ENCODE assay signal across 1 cellular context in the genomic region with DNA sequence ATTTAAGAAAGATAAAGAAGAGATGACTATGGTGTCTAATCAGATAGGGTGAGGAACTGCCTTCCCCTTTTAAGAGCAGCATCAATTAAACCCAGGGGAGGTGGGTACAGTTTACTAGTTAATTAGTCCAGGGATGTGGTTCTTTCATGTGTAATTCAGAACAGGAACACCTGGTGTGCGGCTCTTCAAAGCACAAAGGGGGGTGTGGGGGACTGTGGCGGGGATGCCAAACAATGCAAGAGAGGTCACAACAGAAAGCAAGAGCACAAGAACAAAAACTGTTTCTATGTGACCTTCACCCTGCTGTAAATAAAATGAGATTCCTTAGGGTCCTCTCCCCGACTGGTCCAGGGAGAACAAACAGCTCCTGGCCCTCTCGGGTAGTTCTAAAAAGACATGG.
A peak's percentile ranks its signal among the peaks of the same experiment; 100 is the strongest.
TF ChIP-seq lines count a peak whose summit lies in the region.

No MANE protein-coding gene starts in this region.

TF ChIP-seq in GM12878, 131 proteins besides CTCF, POLR2A, EP300 and RAD21 (continued from another document and continues in another):
- TF ChIP-seq POLR2AphosphoS2 (IDR thresholded peaks at IDR 0.05; ENCODE audit: low read depth, low read length) (no peak), SIX5 (IDR thresholded peaks at IDR 0.05; ENCODE audit: low read depth, low read length, severe bottlenecking) (no peak), EED (IDR thresholded peaks at IDR 0.05; ENCODE audit: low read depth) (no peak), ATF7 (IDR thresholded peaks at IDR 0.05; ENCODE audit: low read depth) (no peak), CHD2 (IDR thresholded peaks at IDR 0.05; ENCODE audit: borderline replicate concordance, low read depth, low read length) (no peak), NFXL1 (IDR thresholded peaks at IDR 0.05; ENCODE audit: borderline replicate concordance) (no peak), MTA3 (IDR thresholded peaks at IDR 0.05; ENCODE audit: borderline replicate concordance, low read length) (no peak), YY1 (IDR thresholded peaks at IDR 0.05; ENCODE audit: low read depth, low read length) (no peak), RAD51 (IDR thresholded peaks at IDR 0.05) (no peak), FOXM1 (IDR thresholded peaks at IDR 0.05; ENCODE audit: low read depth, low read length) (no peak), MEF2B (IDR thresholded peaks at IDR 0.05; ENCODE audit: partially characterized antibody, poor library complexity, severe bottlenecking) (peak; percentile 41), MEF2A (IDR thresholded peaks at IDR 0.05; ENCODE audit: insufficient read depth, low read depth, low read length) (no peak), MYC (IDR thresholded peaks at IDR 0.05; ENCODE audit: insufficient read depth, insufficient read length, insufficient replicate concordance, low read length, severe bottlenecking) (no peak), RELA (IDR thresholded peaks at IDR 0.05; ENCODE audit: borderline replicate concordance, partially characterized antibody) (no peak), TCF12 (IDR thresholded peaks at IDR 0.05; ENCODE audit: low read depth, low read length) (peak; percentile 47; the same call in 1 of the 2 replicates), NR2C1 (IDR thresholded peaks at IDR 0.05) (no peak), RBBP5 (conservative IDR thresholded peaks at IDR 0.05) (no peak), ZNF207 (IDR thresholded peaks at IDR 0.05; ENCODE audit: borderline replicate concordance) (no peak), TCF3 (IDR thresholded peaks at IDR 0.05; ENCODE audit: borderline replicate concordance, insufficient read depth, low read depth, low read length) (no peak), NR2C2 (IDR thresholded peaks at IDR 0.05; ENCODE audit: borderline replicate concordance, control insufficient read depth, insufficient read length, low read depth) (no peak), KAT2A (conservative IDR thresholded peaks at IDR 0.05; ENCODE audit: control insufficient read depth, low read depth, low read length) (no peak), NR2F1 (conservative IDR thresholded peaks at IDR 0.05) (peak; percentile 45; the same call in 1 of the 2 replicates), IKZF2 (IDR thresholded peaks at IDR 0.05) (peak; percentile 18 to 30; a peak in 1 of 4 replicates), MTA2 (IDR thresholded peaks at IDR 0.05; ENCODE audit: low read depth) (peak; percentile 82), HCFC1 (IDR thresholded peaks at IDR 0.05; ENCODE audit: low read length) (no peak), BCL11A (IDR thresholded peaks at IDR 0.05; ENCODE audit: low read depth, low read length) (peak; percentile 79; the same call in 1 of the 2 replicates), ZZZ3 (IDR thresholded peaks at IDR 0.05; ENCODE audit: control insufficient read depth, insufficient read length, low read depth) (no peak), NRF1 (conservative IDR thresholded peaks at IDR 0.05; ENCODE audit: low read depth, low read length) (no peak), SIN3A (IDR thresholded peaks at IDR 0.05; ENCODE audit: low read depth, low read length) (no peak)
- TF ChIP-seq, protein P1, sequence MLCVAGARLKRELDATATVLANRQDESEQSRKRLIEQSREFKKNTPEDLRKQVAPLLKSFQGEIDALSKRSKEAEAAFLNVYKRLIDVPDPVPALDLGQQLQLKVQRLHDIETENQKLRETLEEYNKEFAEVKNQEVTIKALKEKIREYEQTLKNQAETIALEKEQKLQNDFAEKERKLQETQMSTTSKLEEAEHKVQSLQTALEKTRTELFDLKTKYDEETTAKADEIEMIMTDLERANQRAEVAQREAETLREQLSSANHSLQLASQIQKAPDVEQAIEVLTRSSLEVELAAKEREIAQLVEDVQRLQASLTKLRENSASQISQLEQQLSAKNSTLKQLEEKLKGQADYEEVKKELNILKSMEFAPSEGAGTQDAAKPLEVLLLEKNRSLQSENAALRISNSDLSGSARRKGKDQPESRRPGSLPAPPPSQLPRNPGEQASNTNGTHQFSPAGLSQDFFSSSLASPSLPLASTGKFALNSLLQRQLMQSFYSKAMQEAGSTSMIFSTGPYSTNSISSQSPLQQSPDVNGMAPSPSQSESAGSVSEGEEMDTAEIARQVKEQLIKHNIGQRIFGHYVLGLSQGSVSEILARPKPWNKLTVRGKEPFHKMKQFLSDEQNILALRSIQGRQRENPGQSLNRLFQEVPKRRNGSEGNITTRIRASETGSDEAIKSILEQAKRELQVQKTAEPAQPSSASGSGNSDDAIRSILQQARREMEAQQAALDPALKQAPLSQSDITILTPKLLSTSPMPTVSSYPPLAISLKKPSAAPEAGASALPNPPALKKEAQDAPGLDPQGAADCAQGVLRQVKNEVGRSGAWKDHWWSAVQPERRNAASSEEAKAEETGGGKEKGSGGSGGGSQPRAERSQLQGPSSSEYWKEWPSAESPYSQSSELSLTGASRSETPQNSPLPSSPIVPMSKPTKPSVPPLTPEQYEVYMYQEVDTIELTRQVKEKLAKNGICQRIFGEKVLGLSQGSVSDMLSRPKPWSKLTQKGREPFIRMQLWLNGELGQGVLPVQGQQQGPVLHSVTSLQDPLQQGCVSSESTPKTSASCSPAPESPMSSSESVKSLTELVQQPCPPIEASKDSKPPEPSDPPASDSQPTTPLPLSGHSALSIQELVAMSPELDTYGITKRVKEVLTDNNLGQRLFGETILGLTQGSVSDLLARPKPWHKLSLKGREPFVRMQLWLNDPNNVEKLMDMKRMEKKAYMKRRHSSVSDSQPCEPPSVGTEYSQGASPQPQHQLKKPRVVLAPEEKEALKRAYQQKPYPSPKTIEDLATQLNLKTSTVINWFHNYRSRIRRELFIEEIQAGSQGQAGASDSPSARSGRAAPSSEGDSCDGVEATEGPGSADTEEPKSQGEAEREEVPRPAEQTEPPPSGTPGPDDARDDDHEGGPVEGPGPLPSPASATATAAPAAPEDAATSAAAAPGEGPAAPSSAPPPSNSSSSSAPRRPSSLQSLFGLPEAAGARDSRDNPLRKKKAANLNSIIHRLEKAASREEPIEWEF (IDR thresholded peaks at IDR 0.05; ENCODE audit: insufficient replicate concordance, low read depth, low read length) = no peak
- TF ChIP-seq, protein P2, sequence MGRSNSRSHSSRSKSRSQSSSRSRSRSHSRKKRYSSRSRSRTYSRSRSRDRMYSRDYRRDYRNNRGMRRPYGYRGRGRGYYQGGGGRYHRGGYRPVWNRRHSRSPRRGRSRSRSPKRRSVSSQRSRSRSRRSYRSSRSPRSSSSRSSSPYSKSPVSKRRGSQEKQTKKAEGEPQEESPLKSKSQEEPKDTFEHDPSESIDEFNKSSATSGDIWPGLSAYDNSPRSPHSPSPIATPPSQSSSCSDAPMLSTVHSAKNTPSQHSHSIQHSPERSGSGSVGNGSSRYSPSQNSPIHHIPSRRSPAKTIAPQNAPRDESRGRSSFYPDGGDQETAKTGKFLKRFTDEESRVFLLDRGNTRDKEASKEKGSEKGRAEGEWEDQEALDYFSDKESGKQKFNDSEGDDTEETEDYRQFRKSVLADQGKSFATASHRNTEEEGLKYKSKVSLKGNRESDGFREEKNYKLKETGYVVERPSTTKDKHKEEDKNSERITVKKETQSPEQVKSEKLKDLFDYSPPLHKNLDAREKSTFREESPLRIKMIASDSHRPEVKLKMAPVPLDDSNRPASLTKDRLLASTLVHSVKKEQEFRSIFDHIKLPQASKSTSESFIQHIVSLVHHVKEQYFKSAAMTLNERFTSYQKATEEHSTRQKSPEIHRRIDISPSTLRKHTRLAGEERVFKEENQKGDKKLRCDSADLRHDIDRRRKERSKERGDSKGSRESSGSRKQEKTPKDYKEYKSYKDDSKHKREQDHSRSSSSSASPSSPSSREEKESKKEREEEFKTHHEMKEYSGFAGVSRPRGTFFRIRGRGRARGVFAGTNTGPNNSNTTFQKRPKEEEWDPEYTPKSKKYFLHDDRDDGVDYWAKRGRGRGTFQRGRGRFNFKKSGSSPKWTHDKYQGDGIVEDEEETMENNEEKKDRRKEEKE (IDR thresholded peaks at IDR 0.05) = no peak
- TF ChIP-seq, protein P3, sequence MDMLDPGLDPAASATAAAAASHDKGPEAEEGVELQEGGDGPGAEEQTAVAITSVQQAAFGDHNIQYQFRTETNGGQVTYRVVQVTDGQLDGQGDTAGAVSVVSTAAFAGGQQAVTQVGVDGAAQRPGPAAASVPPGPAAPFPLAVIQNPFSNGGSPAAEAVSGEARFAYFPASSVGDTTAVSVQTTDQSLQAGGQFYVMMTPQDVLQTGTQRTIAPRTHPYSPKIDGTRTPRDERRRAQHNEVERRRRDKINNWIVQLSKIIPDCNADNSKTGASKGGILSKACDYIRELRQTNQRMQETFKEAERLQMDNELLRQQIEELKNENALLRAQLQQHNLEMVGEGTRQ (IDR thresholded peaks at IDR 0.05; ENCODE audit: borderline replicate concordance, low read depth, low read length) = no peak
- TF ChIP-seq, protein P4, sequence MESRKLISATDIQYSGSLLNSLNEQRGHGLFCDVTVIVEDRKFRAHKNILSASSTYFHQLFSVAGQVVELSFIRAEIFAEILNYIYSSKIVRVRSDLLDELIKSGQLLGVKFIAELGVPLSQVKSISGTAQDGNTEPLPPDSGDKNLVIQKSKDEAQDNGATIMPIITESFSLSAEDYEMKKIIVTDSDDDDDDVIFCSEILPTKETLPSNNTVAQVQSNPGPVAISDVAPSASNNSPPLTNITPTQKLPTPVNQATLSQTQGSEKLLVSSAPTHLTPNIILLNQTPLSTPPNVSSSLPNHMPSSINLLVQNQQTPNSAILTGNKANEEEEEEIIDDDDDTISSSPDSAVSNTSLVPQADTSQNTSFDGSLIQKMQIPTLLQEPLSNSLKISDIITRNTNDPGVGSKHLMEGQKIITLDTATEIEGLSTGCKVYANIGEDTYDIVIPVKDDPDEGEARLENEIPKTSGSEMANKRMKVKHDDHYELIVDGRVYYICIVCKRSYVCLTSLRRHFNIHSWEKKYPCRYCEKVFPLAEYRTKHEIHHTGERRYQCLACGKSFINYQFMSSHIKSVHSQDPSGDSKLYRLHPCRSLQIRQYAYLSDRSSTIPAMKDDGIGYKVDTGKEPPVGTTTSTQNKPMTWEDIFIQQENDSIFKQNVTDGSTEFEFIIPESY (IDR thresholded peaks at IDR 0.05) = no peak
- TF ChIP-seq, protein P5, sequence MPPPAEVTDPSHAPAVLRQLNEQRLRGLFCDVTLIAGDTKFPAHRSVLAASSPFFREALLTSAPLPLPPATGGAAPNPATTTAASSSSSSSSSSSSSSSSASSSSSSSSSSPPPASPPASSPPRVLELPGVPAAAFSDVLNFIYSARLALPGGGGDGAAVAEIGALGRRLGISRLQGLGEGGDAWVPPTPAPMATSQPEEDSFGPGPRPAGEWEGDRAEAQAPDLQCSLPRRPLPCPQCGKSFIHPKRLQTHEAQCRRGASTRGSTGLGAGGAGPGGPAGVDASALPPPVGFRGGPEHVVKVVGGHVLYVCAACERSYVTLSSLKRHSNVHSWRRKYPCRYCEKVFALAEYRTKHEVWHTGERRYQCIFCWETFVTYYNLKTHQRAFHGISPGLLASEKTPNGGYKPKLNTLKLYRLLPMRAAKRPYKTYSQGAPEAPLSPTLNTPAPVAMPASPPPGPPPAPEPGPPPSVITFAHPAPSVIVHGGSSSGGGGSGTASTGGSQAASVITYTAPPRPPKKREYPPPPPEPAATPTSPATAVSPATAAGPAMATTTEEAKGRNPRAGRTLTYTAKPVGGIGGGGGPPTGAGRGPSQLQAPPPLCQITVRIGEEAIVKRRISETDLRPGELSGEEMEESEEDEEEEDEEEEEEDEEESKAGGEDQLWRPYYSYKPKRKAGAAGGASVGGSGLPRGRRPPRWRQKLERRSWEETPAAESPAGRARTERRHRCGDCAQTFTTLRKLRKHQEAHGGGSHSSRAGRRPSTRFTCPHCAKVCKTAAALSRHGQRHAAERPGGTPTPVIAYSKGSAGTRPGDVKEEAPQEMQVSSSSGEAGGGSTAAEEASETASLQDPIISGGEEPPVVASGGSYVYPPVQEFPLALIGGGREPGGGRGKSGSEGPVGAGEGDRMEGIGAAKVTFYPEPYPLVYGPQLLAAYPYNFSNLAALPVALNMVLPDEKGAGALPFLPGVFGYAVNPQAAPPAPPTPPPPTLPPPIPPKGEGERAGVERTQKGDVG (CRISPR knock-in tag; IDR thresholded peaks at IDR 0.05) = no peak
- TF ChIP-seq, protein P6, sequence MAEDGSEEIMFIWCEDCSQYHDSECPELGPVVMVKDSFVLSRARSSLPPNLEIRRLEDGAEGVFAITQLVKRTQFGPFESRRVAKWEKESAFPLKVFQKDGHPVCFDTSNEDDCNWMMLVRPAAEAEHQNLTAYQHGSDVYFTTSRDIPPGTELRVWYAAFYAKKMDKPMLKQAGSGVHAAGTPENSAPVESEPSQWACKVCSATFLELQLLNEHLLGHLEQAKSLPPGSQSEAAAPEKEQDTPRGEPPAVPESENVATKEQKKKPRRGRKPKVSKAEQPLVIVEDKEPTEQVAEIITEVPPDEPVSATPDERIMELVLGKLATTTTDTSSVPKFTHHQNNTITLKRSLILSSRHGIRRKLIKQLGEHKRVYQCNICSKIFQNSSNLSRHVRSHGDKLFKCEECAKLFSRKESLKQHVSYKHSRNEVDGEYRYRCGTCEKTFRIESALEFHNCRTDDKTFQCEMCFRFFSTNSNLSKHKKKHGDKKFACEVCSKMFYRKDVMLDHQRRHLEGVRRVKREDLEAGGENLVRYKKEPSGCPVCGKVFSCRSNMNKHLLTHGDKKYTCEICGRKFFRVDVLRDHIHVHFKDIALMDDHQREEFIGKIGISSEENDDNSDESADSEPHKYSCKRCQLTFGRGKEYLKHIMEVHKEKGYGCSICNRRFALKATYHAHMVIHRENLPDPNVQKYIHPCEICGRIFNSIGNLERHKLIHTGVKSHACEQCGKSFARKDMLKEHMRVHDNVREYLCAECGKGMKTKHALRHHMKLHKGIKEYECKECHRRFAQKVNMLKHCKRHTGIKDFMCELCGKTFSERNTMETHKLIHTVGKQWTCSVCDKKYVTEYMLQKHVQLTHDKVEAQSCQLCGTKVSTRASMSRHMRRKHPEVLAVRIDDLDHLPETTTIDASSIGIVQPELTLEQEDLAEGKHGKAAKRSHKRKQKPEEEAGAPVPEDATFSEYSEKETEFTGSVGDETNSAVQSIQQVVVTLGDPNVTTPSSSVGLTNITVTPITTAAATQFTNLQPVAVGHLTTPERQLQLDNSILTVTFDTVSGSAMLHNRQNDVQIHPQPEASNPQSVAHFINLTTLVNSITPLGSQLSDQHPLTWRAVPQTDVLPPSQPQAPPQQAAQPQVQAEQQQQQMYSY (CRISPR knock-in tag; IDR thresholded peaks at IDR 0.05) = no peak
- TF ChIP-seq, protein P7, sequence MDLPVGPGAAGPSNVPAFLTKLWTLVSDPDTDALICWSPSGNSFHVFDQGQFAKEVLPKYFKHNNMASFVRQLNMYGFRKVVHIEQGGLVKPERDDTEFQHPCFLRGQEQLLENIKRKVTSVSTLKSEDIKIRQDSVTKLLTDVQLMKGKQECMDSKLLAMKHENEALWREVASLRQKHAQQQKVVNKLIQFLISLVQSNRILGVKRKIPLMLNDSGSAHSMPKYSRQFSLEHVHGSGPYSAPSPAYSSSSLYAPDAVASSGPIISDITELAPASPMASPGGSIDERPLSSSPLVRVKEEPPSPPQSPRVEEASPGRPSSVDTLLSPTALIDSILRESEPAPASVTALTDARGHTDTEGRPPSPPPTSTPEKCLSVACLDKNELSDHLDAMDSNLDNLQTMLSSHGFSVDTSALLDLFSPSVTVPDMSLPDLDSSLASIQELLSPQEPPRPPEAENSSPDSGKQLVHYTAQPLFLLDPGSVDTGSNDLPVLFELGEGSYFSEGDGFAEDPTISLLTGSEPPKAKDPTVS (IDR thresholded peaks at IDR 0.05; ENCODE audit: low read depth, low read length) = no peak
- TF ChIP-seq, protein P8, sequence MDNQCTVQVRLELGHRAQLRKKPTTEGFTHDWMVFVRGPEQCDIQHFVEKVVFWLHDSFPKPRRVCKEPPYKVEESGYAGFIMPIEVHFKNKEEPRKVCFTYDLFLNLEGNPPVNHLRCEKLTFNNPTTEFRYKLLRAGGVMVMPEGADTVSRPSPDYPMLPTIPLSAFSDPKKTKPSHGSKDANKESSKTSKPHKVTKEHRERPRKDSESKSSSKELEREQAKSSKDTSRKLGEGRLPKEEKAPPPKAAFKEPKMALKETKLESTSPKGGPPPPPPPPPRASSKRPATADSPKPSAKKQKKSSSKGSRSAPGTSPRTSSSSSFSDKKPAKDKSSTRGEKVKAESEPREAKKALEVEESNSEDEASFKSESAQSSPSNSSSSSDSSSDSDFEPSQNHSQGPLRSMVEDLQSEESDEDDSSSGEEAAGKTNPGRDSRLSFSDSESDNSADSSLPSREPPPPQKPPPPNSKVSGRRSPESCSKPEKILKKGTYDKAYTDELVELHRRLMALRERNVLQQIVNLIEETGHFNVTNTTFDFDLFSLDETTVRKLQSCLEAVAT (IDR thresholded peaks at IDR 0.05) = no peak
